23 cellular contexts compared by ENCODE assay signal in the genomic region with DNA sequence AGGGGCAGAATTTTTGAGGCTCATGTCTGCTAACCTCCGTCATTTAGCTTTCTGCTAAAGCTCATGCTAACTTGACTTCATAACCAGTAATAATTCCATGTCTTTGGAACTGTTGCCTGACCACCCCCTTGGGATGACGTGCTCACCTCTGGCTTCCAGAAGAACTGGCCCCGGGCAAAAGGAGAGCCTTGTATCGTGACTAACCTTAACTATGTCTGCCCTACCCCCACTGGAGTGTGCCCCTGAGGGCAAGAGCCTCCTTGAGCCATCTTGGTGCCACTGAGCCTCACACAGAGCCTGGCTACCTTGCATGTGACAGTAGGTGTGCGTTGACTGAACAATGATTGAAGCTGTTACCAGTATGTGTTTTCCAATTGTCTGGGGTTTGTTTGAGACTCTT. TPM values are rescaled to one million over a fixed set of nuclear protein-coding genes. Genes with fewer than 3 reads are reported as not detected.
DNase-seq lines count a peak whose midpoint lies in the region; ATAC-seq and TF ChIP-seq lines count a peak whose summit lies in the region.
"Had no signal": no experiment of that assay in that cellular context is flagged by ENCODE, and none has a peak within 500 bp of the region (broad histone marks: within the 10 kb centered on the region; RNA-seq: fewer than 3 reads in every experiment).

No MANE protein-coding gene starts in this region.

- DNase-seq in activated CD8-positive, alpha-beta memory T cell treated with anti-CD3 and anti-CD28 coated beads, Interleukin-2, amount 10 ng/mL, durations not matched to agents 7 days and 5 days = peak; percentile 31
- no peak for DNase-seq in activated CD8-positive, alpha-beta memory T cell treated with anti-CD3 and anti-CD28 coated beads for 24 hours
- DNase-seq in RWPE2 (ENCODE audit: low spot score) (peak; percentile 67), dorsolateral prefrontal cortex (no peak), type B pancreatic cell (ENCODE audit: extremely low spot score, unreplicated experiment) (peak; percentile 56), DMS 273 (lab: John Stamatoyannopoulos, UW; ENCODE audit: unreplicated experiment) (no peak), kidney tubule cell (ENCODE audit: low spot score) (no peak)
- DNase-seq in CD8-positive, alpha-beta memory T cell = no peak
- DNase-seq: AML-193; Calu3; CD4-positive, CD25-positive, alpha-beta regulatory T cell; H7; HFFc6; IMR-90; MG63; NCI-H1105; NCI-H2081 treated with DMSO at 0.1 percent for 48 hours; NCI-H446 treated with DMSO at 0.1 percent for 48 hours; NCI-H748 treated with DMSO at 0.1 percent for 48 hours; NK-92 treated with Interleukin-12 subunit alpha and Interleukin-12 subunit beta, amount 100 ng/mL, for 24 hours; SJCRH30 had no signal

- no peaks in the 10 kb centered on the region for H3K27me3 ChIP-seq in RWPE2 (ENCODE audit: insufficient read depth, poor library complexity, severe bottlenecking)
- peaks cover 0 to 26% (median 6%) of the 10 kb centered on the region in 45 donors for H3K27me3 ChIP-seq in dorsolateral prefrontal cortex
- H3K27me3 ChIP-seq in CD8-positive, alpha-beta memory T cell (ENCODE audit: insufficient read depth, low read length, poor library complexity, severe bottlenecking) = peaks cover 13% of the 10 kb centered on the region
- H3K27me3 ChIP-seq: MG63, SJCRH30 had no signal

- no peak overlapping the region for H3K4me3 Mint-ChIP-seq in activated CD8-positive, alpha-beta memory T cell treated with anti-CD3 and anti-CD28 coated beads, Interleukin-2, amount 10 ng/mL, durations not matched to agents 7 days and 5 days
- no peak overlapping the region for H3K4me3 Mint-ChIP-seq in type B pancreatic cell
- H3K4me3 Mint-ChIP-seq in CD8-positive, alpha-beta memory T cell = no peak overlapping the region
- H3K4me3 Mint-ChIP-seq: CD4-positive, CD25-positive, alpha-beta regulatory T cell; HFFc6 had no signal

- H3K4me1 ChIP-seq in RWPE2 (ENCODE audit: insufficient read depth, poor library complexity, severe bottlenecking) = peaks cover 4% of the 10 kb centered on the region
- H3K4me1 ChIP-seq in CD8-positive, alpha-beta memory T cell (ENCODE audit: insufficient read depth, low read length) = no peaks in the 10 kb centered on the region
- H3K4me1 ChIP-seq: SJCRH30 had no signal

- peaks cover 42% of the 10 kb centered on the region for H3K27me3 Mint-ChIP-seq in activated CD8-positive, alpha-beta memory T cell treated with anti-CD3 and anti-CD28 coated beads, Interleukin-2, amount 10 ng/mL, durations not matched to agents 7 days and 5 days
- H3K27me3 Mint-ChIP-seq in type B pancreatic cell = peaks cover 63% of the 10 kb centered on the region
- H3K27me3 Mint-ChIP-seq in CD8-positive, alpha-beta memory T cell = peaks cover 14 to 49% of the 10 kb centered on the region in 2 donors

- no peak for ATAC-seq in activated CD8-positive, alpha-beta memory T cell treated with anti-CD3 and anti-CD28 coated beads, Interleukin-2, amount 10 ng/mL, durations not matched to agents 7 days and 5 days
- no peak for ATAC-seq in RWPE2 (ENCODE audit: low read depth)

- peaks cover 18% of the 10 kb centered on the region for H3K4me1 Mint-ChIP-seq in activated CD8-positive, alpha-beta memory T cell treated with anti-CD3 and anti-CD28 coated beads, Interleukin-2, amount 10 ng/mL, durations not matched to agents 7 days and 5 days
- H3K4me1 Mint-ChIP-seq in type B pancreatic cell (ENCODE audit: unreplicated experiment) = peaks cover 3% of the 10 kb centered on the region
- H3K4me1 Mint-ChIP-seq in CD8-positive, alpha-beta memory T cell = peaks cover 2 to 16% (median 12%) of the 10 kb centered on the region in 3 donors

- TF ChIP-seq CTCF in RWPE2 (IDR thresholded peaks at IDR 0.05; ENCODE audit: poor library complexity, severe bottlenecking) (no peak), dorsolateral prefrontal cortex (IDR thresholded peaks at IDR 0.05 in 54 of 56, conservative IDR thresholded peaks at IDR 0.05 in 2 of 56; ENCODE audit: low read depth in 1 of 56, partially characterized antibody in 56 of 56) (no peak), type B pancreatic cell (conservative IDR thresholded peaks at IDR 0.05) (no peak)

- intact Hi-C loops in dorsolateral prefrontal cortex (cut with DNase I) = no loop called here

- H3K36me3 Mint-ChIP-seq in activated CD8-positive, alpha-beta memory T cell treated with anti-CD3 and anti-CD28 coated beads, Interleukin-2, amount 10 ng/mL, durations not matched to agents 7 days and 5 days = no peaks in the 10 kb centered on the region
- no peaks in the 10 kb centered on the region for H3K36me3 Mint-ChIP-seq in type B pancreatic cell
- H3K36me3 Mint-ChIP-seq in CD8-positive, alpha-beta memory T cell = no peaks in the 10 kb centered on the region
- H3K36me3 Mint-ChIP-seq: CD4-positive, CD25-positive, alpha-beta regulatory T cell had no signal

- peaks cover 24% of the 10 kb centered on the region for H3K36me3 ChIP-seq in RWPE2 (ENCODE audit: low read depth)
- no peaks in the 10 kb centered on the region for H3K36me3 ChIP-seq in CD8-positive, alpha-beta memory T cell (ENCODE audit: insufficient read depth, low read length)
- H3K36me3 ChIP-seq: SJCRH30 had no signal

- H3K4me3 ChIP-seq in RWPE2 (ENCODE audit: severe bottlenecking) (no peak overlapping the region), dorsolateral prefrontal cortex (no peak overlapping the region)
- no peak overlapping the region for H3K4me3 ChIP-seq in CD8-positive, alpha-beta memory T cell (ENCODE audit: low read length)
- H3K4me3 ChIP-seq: MG63, SJCRH30 had no signal

- no peaks in the 10 kb centered on the region for H3K9me3 ChIP-seq in RWPE2 (ENCODE audit: severe bottlenecking)
- no peaks in the 10 kb centered on the region for H3K9me3 ChIP-seq in CD8-positive, alpha-beta memory T cell (ENCODE audit: low read length)
- H3K9me3 ChIP-seq: MG63, SJCRH30 had no signal

- POLR2A ChIA-PET in CD8-positive, alpha-beta memory T cell (lab: Charles Lee) = no interaction called here

- CTCF ChIA-PET in activated CD8-positive, alpha-beta memory T cell treated with anti-CD3 and anti-CD28 coated beads, Interleukin-2, amount 10 ng/mL, durations not matched to agents 7 days and 5 days (lab: Charles Lee) = interaction anchor here (11.2 kb wide), 1 partner anchor 84 kb away, joined by 289 read pairs; no protein-coding TSS in a partner anchor
- CTCF ChIA-PET in CD8-positive, alpha-beta memory T cell (lab: Charles Lee) = no interaction called here

- H3K27ac ChIP-seq in RWPE2 (ENCODE audit: poor library complexity, severe bottlenecking) (no peak overlapping the region), dorsolateral prefrontal cortex (peak overlapping the region in 36 of 59 donors; percentile 6 to 91 (median 78))
- H3K27ac ChIP-seq in CD8-positive, alpha-beta memory T cell (ENCODE audit: low read depth, low read length) = no peak overlapping the region
- H3K27ac ChIP-seq: 22Rv1, HL-60, SJCRH30 had no signal

- H3K9me3 Mint-ChIP-seq in activated CD8-positive, alpha-beta memory T cell treated with anti-CD3 and anti-CD28 coated beads, Interleukin-2, amount 10 ng/mL, durations not matched to agents 7 days and 5 days (ENCODE audit: low read depth) = no peaks in the 10 kb centered on the region
- peaks cover 3% of the 10 kb centered on the region for H3K9me3 Mint-ChIP-seq in type B pancreatic cell
- H3K9me3 Mint-ChIP-seq in CD8-positive, alpha-beta memory T cell = no peaks in the 10 kb centered on the region
- H3K9me3 Mint-ChIP-seq: HFFc6 had no signal

- no peak overlapping the region for H3K27ac Mint-ChIP-seq in activated CD8-positive, alpha-beta memory T cell treated with anti-CD3 and anti-CD28 coated beads, Interleukin-2, amount 10 ng/mL, durations not matched to agents 7 days and 5 days
- H3K27ac Mint-ChIP-seq in type B pancreatic cell = no peak overlapping the region
- H3K27ac Mint-ChIP-seq in CD8-positive, alpha-beta memory T cell = no peak overlapping the region
- H3K27ac Mint-ChIP-seq: CD4-positive, CD25-positive, alpha-beta regulatory T cell; HFFc6 had no signal

RNA-seq across cellular contexts. Expression of gene LRRK1, which starts 4.7 kb away (rescaled TPM):
- 1 to 10 TPM; 1.2 to 1.9 TPM for total RNA-seq in activated CD8-positive, alpha-beta memory T cell treated with anti-CD3 and anti-CD28 coated beads, Interleukin-2, amount 10 ng/mL, durations not matched to agents 7 days and 5 days
- total RNA-seq in dorsolateral prefrontal cortex (10 to 100 TPM; 18.9 to 73.5 (median 38.2) TPM), type B pancreatic cell (ENCODE audit: low replicate concordance) (2.0 and 4.1 TPM in 2 replicates)
- total RNA-seq in CD8-positive, alpha-beta memory T cell = under 1 TPM; 0.31 to 0.79 TPM
- polyA plus RNA-seq in CD8-positive, alpha-beta memory T cell = not detected

RNA-seq across cellular contexts. Expression of gene ALDH1A3, which starts 44.3 kb away (rescaled TPM):
- not detected for total RNA-seq in activated CD8-positive, alpha-beta memory T cell treated with anti-CD3 and anti-CD28 coated beads, Interleukin-2, amount 10 ng/mL, durations not matched to agents 7 days and 5 days
- total RNA-seq in dorsolateral prefrontal cortex (10 to 100 TPM in 61 of 120 experiments, 1 to 10 TPM in 59; 2.6 to 21.6 (median 10.1) TPM), type B pancreatic cell (ENCODE audit: low replicate concordance) (13.0 and 14.4 TPM in 2 replicates)
- total RNA-seq in CD8-positive, alpha-beta memory T cell = not detected
- not detected for polyA plus RNA-seq in CD8-positive, alpha-beta memory T cell
- total RNA-seq: CD4-positive, CD25-positive, alpha-beta regulatory T cell had no signal
- polyA plus RNA-seq: CD4-positive, CD25-positive, alpha-beta regulatory T cell had no signal

Comparison
In these comparisons a context has a peak if more than half of its experiments do, and no peak if none do; other contexts are left out.
1. DNase-seq: peak in activated CD8-positive, alpha-beta memory T cell treated with anti-CD3 and anti-CD28 coated beads, Interleukin-2, amount 10 ng/mL, durations not matched to agents 7 days and 5 days (single experiment), RWPE2 (single experiment) and type B pancreatic cell (single experiment); none in activated CD8-positive, alpha-beta memory T cell treated with anti-CD3 and anti-CD28 coated beads for 24 hours (single experiment), dorsolateral prefrontal cortex (0 of 10), DMS 273 (single experiment), kidney tubule cell (single experiment) and CD8-positive, alpha-beta memory T cell (0 of 5).
2. H3K27ac ChIP-seq: peak in dorsolateral prefrontal cortex (36 of 59); none in RWPE2 (single experiment) and CD8-positive, alpha-beta memory T cell (single experiment).